Comparison of ENCODE assay signal across 2 cellular contexts in genomic region chr17:66255527-66255971, GRCh38.
TF ChIP-seq lines count a peak whose summit lies in the region.

No MANE protein-coding gene starts in this region.

TF ChIP-seq in HEK293, 187 proteins besides CTCF, POLR2A, EP300 and RAD21:
- TF ChIP-seq ZNF626 (tag by site-specific recombination; IDR thresholded peaks at IDR 0.05) = no peak
- no peak for TF ChIP-seq ZBTB17 (tag by site-specific recombination; IDR thresholded peaks at IDR 0.05)
- no peak for TF ChIP-seq ZNF121 (tag by site-specific recombination; IDR thresholded peaks at IDR 0.05)
- TF ChIP-seq ZNF16 (tag by site-specific recombination; IDR thresholded peaks at IDR 0.05; ENCODE audit: low read depth) = no peak
- TF ChIP-seq ZFHX2 (tag by site-specific recombination; conservative IDR thresholded peaks at IDR 0.05) = 0 out of 2 replicates have a peak, but pooled peaks have one; percentile 9
- no peak for TF ChIP-seq ZNF280D (tag by site-specific recombination; IDR thresholded peaks at IDR 0.05)
- TF ChIP-seq, protein P1, sequence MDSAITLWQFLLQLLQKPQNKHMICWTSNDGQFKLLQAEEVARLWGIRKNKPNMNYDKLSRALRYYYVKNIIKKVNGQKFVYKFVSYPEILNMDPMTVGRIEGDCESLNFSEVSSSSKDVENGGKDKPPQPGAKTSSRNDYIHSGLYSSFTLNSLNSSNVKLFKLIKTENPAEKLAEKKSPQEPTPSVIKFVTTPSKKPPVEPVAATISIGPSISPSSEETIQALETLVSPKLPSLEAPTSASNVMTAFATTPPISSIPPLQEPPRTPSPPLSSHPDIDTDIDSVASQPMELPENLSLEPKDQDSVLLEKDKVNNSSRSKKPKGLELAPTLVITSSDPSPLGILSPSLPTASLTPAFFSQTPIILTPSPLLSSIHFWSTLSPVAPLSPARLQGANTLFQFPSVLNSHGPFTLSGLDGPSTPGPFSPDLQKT (IDR thresholded peaks at IDR 0.05; ENCODE audit: borderline replicate concordance, low read depth, low read length) = no peak
- no peak for TF ChIP-seq ZNF747 (tag by site-specific recombination; IDR thresholded peaks at IDR 0.05)
TF ChIP-seq in HEK293: peak in this region for 1.

TF ChIP-seq in K562, 482 proteins besides CTCF, POLR2A, EP300 and RAD21:
- TF ChIP-seq XRCC5 (IDR thresholded peaks at IDR 0.05; ENCODE audit: low read depth, low read length) (no peak), NR1H2 (CRISPR knock-in tag; IDR thresholded peaks at IDR 0.05) (no peak), ZNF583 (CRISPR knock-in tag; IDR thresholded peaks at IDR 0.05) (no peak), FOXJ3 (CRISPR knock-in tag; IDR thresholded peaks at IDR 0.05) (no peak), ZNF431 (CRISPR knock-in tag; IDR thresholded peaks at IDR 0.05) (no peak), ZNF124 (CRISPR knock-in tag; IDR thresholded peaks at IDR 0.05) (no peak), CHAMP1 (IDR thresholded peaks at IDR 0.05) (no peak), CHD2 (IDR thresholded peaks at IDR 0.05; ENCODE audit: low read depth, low read length) (no peak), MCM3 (IDR thresholded peaks at IDR 0.05) (no peak), ZNF778 (CRISPR knock-in tag; IDR thresholded peaks at IDR 0.05) (no peak), DNMT1 (IDR thresholded peaks at IDR 0.05) (no peak), MCM7 (IDR thresholded peaks at IDR 0.05) (no peak), NEUROD1 (IDR thresholded peaks at IDR 0.05; ENCODE audit: borderline replicate concordance, low read depth, low read length, partially characterized antibody) (no peak), SMAD3 (CRISPR knock-in tag; conservative IDR thresholded peaks at IDR 0.05) (no peak), AFF4 (CRISPR knock-in tag; IDR thresholded peaks at IDR 0.05) (no peak), GMEB1 (CRISPR knock-in tag; IDR thresholded peaks at IDR 0.05) (no peak)
- TF ChIP-seq, protein P2, sequence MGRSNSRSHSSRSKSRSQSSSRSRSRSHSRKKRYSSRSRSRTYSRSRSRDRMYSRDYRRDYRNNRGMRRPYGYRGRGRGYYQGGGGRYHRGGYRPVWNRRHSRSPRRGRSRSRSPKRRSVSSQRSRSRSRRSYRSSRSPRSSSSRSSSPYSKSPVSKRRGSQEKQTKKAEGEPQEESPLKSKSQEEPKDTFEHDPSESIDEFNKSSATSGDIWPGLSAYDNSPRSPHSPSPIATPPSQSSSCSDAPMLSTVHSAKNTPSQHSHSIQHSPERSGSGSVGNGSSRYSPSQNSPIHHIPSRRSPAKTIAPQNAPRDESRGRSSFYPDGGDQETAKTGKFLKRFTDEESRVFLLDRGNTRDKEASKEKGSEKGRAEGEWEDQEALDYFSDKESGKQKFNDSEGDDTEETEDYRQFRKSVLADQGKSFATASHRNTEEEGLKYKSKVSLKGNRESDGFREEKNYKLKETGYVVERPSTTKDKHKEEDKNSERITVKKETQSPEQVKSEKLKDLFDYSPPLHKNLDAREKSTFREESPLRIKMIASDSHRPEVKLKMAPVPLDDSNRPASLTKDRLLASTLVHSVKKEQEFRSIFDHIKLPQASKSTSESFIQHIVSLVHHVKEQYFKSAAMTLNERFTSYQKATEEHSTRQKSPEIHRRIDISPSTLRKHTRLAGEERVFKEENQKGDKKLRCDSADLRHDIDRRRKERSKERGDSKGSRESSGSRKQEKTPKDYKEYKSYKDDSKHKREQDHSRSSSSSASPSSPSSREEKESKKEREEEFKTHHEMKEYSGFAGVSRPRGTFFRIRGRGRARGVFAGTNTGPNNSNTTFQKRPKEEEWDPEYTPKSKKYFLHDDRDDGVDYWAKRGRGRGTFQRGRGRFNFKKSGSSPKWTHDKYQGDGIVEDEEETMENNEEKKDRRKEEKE (IDR thresholded peaks at IDR 0.05; ENCODE audit: borderline replicate concordance in 1 of 2, control insufficient read depth in 1 of 2, low read depth in 2 of 2, low read length in 1 of 2) = no peak
